ENCODE assay signal across 16 cellular contexts in genomic region chr7:27245124-27245797, GRCh38. TPM values are rescaled to one million over a fixed set of nuclear protein-coding genes. Genes with fewer than 3 reads are reported as not detected.
DNase-seq lines count a peak whose midpoint lies in the region; ATAC-seq, FAIRE-seq and TF ChIP-seq lines count a peak whose summit lies in the region.
"Had no signal": no experiment of that assay in that cellular context is flagged by ENCODE, and none has a peak within 500 bp of the region (broad histone marks: within the 10 kb centered on the region; RNA-seq: fewer than 3 reads in every experiment).

No MANE protein-coding gene starts in this region.

- H3K4me1 Mint-ChIP-seq in activated T-helper 1 cell treated with anti-CD3 and anti-CD28 coated beads, Interleukin-12 subunit alpha, Interleukin-12 subunit beta, Interleukin-2, Interleukin-4 antibody, amounts not matched to agents 30 ng/mL and 10 ng/mL and 1 ng/mL, durations not matched to agents 14 hours and 24 hours and 36 hours (ENCODE audit: low read depth) = no peaks in the 10 kb centered on the region

- H3K36me3 ChIP-seq in HepG2 (replicated peaks in 1 of 2; ENCODE audit: control insufficient read depth in 1 of 2, insufficient read depth in 2 of 2, low read length in 2 of 2) = no peaks in the 10 kb centered on the region
- H3K36me3 ChIP-seq: pancreas had no signal

- no peak overlapping the region for H3K9ac ChIP-seq in HepG2 (ENCODE audit: insufficient read depth, low read depth, low read length)

- H3K27me3 Mint-ChIP-seq in activated T-helper 1 cell treated with anti-CD3 and anti-CD28 coated beads, Interleukin-12 subunit alpha, Interleukin-12 subunit beta, Interleukin-2, Interleukin-4 antibody, amounts not matched to agents 30 ng/mL and 10 ng/mL and 1 ng/mL, durations not matched to agents 14 hours and 24 hours and 36 hours (ENCODE audit: insufficient read depth) = peaks cover 87% of the 10 kb centered on the region

- peak overlapping the region; percentile 87 for H3K27ac Mint-ChIP-seq in activated T-helper 1 cell treated with anti-CD3 and anti-CD28 coated beads, Interleukin-12 subunit alpha, Interleukin-12 subunit beta, Interleukin-2, Interleukin-4 antibody, amounts not matched to agents 30 ng/mL and 10 ng/mL and 1 ng/mL, durations not matched to agents 14 hours and 24 hours and 36 hours

- no peaks in the 10 kb centered on the region for H3K79me2 ChIP-seq in HepG2 (ENCODE audit: insufficient read depth, low read length)

- no peaks in the 10 kb centered on the region for H3K36me3 Mint-ChIP-seq in activated T-helper 1 cell treated with anti-CD3 and anti-CD28 coated beads, Interleukin-12 subunit alpha, Interleukin-12 subunit beta, Interleukin-2, Interleukin-4 antibody, amounts not matched to agents 30 ng/mL and 10 ng/mL and 1 ng/mL, durations not matched to agents 14 hours and 24 hours and 36 hours (ENCODE audit: low read depth)

- no peak overlapping the region for H3K4me2 ChIP-seq in HepG2 (ENCODE audit: low read depth, low read length)

- intact Hi-C loops in activated T-helper 1 cell treated with anti-CD3 and anti-CD28 coated beads, Interleukin-12 subunit alpha, Interleukin-12 subunit beta, Interleukin-2, Interleukin-4 antibody, amounts not matched to agents 30 ng/mL and 10 ng/mL and 1 ng/mL, durations not matched to agents 14 hours and 24 hours and 36 hours (cut with micrococcal nuclease) = no loop called here
- intact Hi-C loops in HepG2 (cut with micrococcal nuclease; ENCODE audit: unreplicated experiment) = no loop called here

- CTCF ChIA-PET in HepG2 (lab: Yijun Ruan, JAX; ENCODE audit: low intra/inter-chr PET ratio, low total read pairs) = no interaction called here

- ATAC-seq in HG02938 (IDR thresholded peaks at IDR 0.05; ENCODE audit: unreplicated experiment) (no peak), HG03280 (IDR thresholded peaks at IDR 0.05; ENCODE audit: unreplicated experiment) (no peak), HepG2 (no peak)

- 84% methylated on average over 25 of the region's 37 CpGs for WGBS in HepG2 (ENCODE audit: low lambda C conversion rate)

- no peak for FAIRE-seq in HepG2 (lab: Jason Lieb, UNC)
- FAIRE-seq: pancreas had no signal

- in situ Hi-C loops in GM13977 (cut with MboI; ENCODE audit: low pct_unique_long_range_greater_than_20kb, low sequenced_read_pairs, unreplicated experiment) (loop anchor here (10.0 kb wide), 1 partner anchor 90 kb away; the partner anchor contains the start of genes HOXA3 and HOXA7), HepG2 (cut with HindIII; ENCODE audit: extremely low pct_ligation_motif_present, low pct_unique_long_range_greater_than_20kb) (no loop called here)

- BruUV-seq in HepG2 (replicated peaks; lab: Mats Ljungman, UMichigan) = no TSS peak

- H3K9me3 ChIP-seq in iPS-18c (ENCODE audit: control insufficient read depth, insufficient read depth, low read length) (peaks cover 5% of the 10 kb centered on the region), HepG2 (ENCODE audit: low read length) (no peaks in the 10 kb centered on the region)
- H3K9me3 ChIP-seq: pancreas had no signal

- H3K4me3 Mint-ChIP-seq in activated T-helper 1 cell treated with anti-CD3 and anti-CD28 coated beads, Interleukin-12 subunit alpha, Interleukin-12 subunit beta, Interleukin-2, Interleukin-4 antibody, amounts not matched to agents 30 ng/mL and 10 ng/mL and 1 ng/mL, durations not matched to agents 14 hours and 24 hours and 36 hours = no peak overlapping the region
- H3K4me3 Mint-ChIP-seq: activated B cell treated with CpG ODN at 0.5 μM for 24 hours had no signal

- H3K4me3 ChIP-seq in iPS-18c (ENCODE audit: insufficient read depth, low read depth, low read length) (peak overlapping the region; percentile 43; the same call in 1 of the 2 replicates), HepG2 (replicated peaks in 1 of 3; ENCODE audit: insufficient read depth in 1 of 3, low read depth in 2 of 3, low read length in 3 of 3) (no peak overlapping the region)

- TF ChIP-seq POLR2A in HepG2 (IDR thresholded peaks at IDR 0.05; ENCODE audit: insufficient read depth in 1 of 2, low read depth in 2 of 2, low read length in 2 of 2) = no peak

- peak; percentile 28 for DNase-seq in GM13977 (ENCODE audit: low spot score)
- no peak for DNase-seq in activated T-helper 1 cell treated with anti-CD3 and anti-CD28 coated beads, Interleukin-12 subunit alpha, Interleukin-12 subunit beta, Interleukin-2, Interleukin-4 antibody, amounts not matched to agents 30 ng/mL and 10 ng/mL and 1 ng/mL, durations not matched to agents 14 hours and 24 hours and 36 hours (ENCODE audit: low spot score)
- DNase-seq in retina = peak; percentile 71
- DNase-seq in HepG2 (ENCODE audit: low spot score) = no peak
- DNase-seq in activated CD4-positive, CD25-positive, alpha-beta regulatory T cell (lab: John Stamatoyannopoulos, UW) = no peak
- DNase-seq: activated B cell treated with CpG ODN at 0.5 μM for 24 hours; effector CD8-positive, alpha-beta T cell; NCI-H2171 had no signal

- H3K27me3 ChIP-seq in HepG2 (ENCODE audit: control insufficient read depth in 1 of 2, insufficient read depth in 2 of 2, low read length in 2 of 2) = peaks cover 13 to 86% of the 10 kb centered on the region in 2 experiments; a peak in 4 of 5 replicates

- H3K9me3 Mint-ChIP-seq in activated T-helper 1 cell treated with anti-CD3 and anti-CD28 coated beads, Interleukin-12 subunit alpha, Interleukin-12 subunit beta, Interleukin-2, Interleukin-4 antibody, amounts not matched to agents 30 ng/mL and 10 ng/mL and 1 ng/mL, durations not matched to agents 14 hours and 24 hours and 36 hours = no peaks in the 10 kb centered on the region
- H3K9me3 Mint-ChIP-seq: activated B cell treated with CpG ODN at 0.5 μM for 24 hours had no signal

- no peaks in the 10 kb centered on the region for H3K4me1 ChIP-seq in HepG2 (ENCODE audit: insufficient read depth, low read length)

- TF ChIP-seq RAD21 in HepG2 (CRISPR knock-in tag; IDR thresholded peaks at IDR 0.05) = no peak

- no peak for TF ChIP-seq EP300 in HepG2 (IDR thresholded peaks at IDR 0.05; ENCODE audit: low read depth in 2 of 2, low read length in 2 of 2)
- TF ChIP-seq EP300 in HepG2 (CRISPR knock-in tag; IDR thresholded peaks at IDR 0.05; ENCODE audit: borderline replicate concordance) = no peak

- POLR2A ChIA-PET in HepG2 (lab: Yijun Ruan, JAX) = no interaction called here

- H2AFZ ChIP-seq in HepG2 (ENCODE audit: low read length) = no peak overlapping the region

- no peak overlapping the region for H3K27ac ChIP-seq in HepG2 (ENCODE audit: extremely low read length, insufficient read depth, low read length)
- H3K27ac ChIP-seq: C4-2B, pancreas had no signal

- TF ChIP-seq CTCF in GM13977 (IDR thresholded peaks at IDR 0.05; ENCODE audit: extremely low read depth, insufficient read depth, missing control alignments) (no peak), HepG2 (CRISPR knock-in tag; IDR thresholded peaks at IDR 0.05) (no peak)

- no peaks in the 10 kb centered on the region for H4K20me1 ChIP-seq in HepG2 (ENCODE audit: insufficient read depth, low read length)

RNA-seq across cellular contexts. Expression of gene EVX1, which starts 2.7 kb away (rescaled TPM):
- total RNA-seq in activated T-helper 1 cell treated with anti-CD3 and anti-CD28 coated beads, Interleukin-12 subunit alpha, Interleukin-12 subunit beta, Interleukin-2, Interleukin-4 antibody, amounts not matched to agents 30 ng/mL and 10 ng/mL and 1 ng/mL, durations not matched to agents 14 hours and 24 hours and 36 hours = not detected in 2 replicates
- total RNA-seq in HepG2 (2016; rRNA removed; fragmentation: Illumina TruSeq; extraction: Trizol) = not detected in 2 replicates
- not detected in 2 replicates for total RNA-seq in HepG2 (2016; cell fraction: cytosol; rRNA removed; fragmentation: Illumina TruSeq; extraction: Trizol; ENCODE audit: low read depth)
- total RNA-seq in HepG2 (2016; cell fraction: insoluble cytoplasmic fraction; rRNA removed; fragmentation: Illumina TruSeq; extraction: Trizol) = not detected in 2 replicates
- total RNA-seq in HepG2 (2016; cell fraction: membrane; rRNA removed; fragmentation: Illumina TruSeq; extraction: Trizol) = not detected in 2 replicates
- total RNA-seq in HepG2 (2016; cell fraction: nucleus; rRNA removed; fragmentation: Illumina TruSeq; extraction: Trizol) = not detected in 2 replicates
- polyA plus RNA-seq in HepG2 (2011; rRNA removed) = not detected in 2 replicates
- not detected in 2 replicates for polyA plus RNA-seq in HepG2 (2011; cell fraction: cytosol; rRNA removed)
- polyA plus RNA-seq in HepG2 (2011; cell fraction: nucleus; rRNA removed) = not detected in 2 replicates
- polyA plus RNA-seq in HepG2 (2012) = not detected in 2 replicates
- polyA plus RNA-seq in HepG2 (2016; cell fraction: cytosol; fragmentation: Illumina TruSeq; extraction: Trizol; ENCODE audit: low read depth) = not detected in 2 replicates
- not detected in 2 replicates for polyA plus RNA-seq in HepG2 (2016; cell fraction: insoluble cytoplasmic fraction; fragmentation: Illumina TruSeq; extraction: Trizol; ENCODE audit: low read depth)
- not detected in 2 replicates for polyA plus RNA-seq in HepG2 (2016; cell fraction: membrane; fragmentation: Illumina TruSeq; extraction: Trizol; ENCODE audit: low read depth)
- not detected in 2 replicates for polyA plus RNA-seq in HepG2 (2016; cell fraction: nucleus; fragmentation: Illumina TruSeq; extraction: Trizol; ENCODE audit: insufficient read depth, low read depth)
- not detected in 2 replicates for polyA minus RNA-seq in HepG2 (2011; rRNA and poly(A)+ RNA removed; ENCODE audit: low replicate concordance)
- not detected in 2 replicates for polyA minus RNA-seq in HepG2 (2011; cell fraction: cytosol; rRNA and poly(A)+ RNA removed)
- polyA minus RNA-seq in HepG2 (2011; cell fraction: nucleus; rRNA and poly(A)+ RNA removed) = not detected in 2 replicates
- total RNA-seq: activated B cell treated with CpG ODN at 0.5 μM for 24 hours, H4, left lobe of liver, M059J, pancreas had no signal

RNA-seq across cellular contexts. Expression of gene HOXA13, which starts 45.4 kb away (rescaled TPM):
- not detected in 2 replicates for total RNA-seq in activated T-helper 1 cell treated with anti-CD3 and anti-CD28 coated beads, Interleukin-12 subunit alpha, Interleukin-12 subunit beta, Interleukin-2, Interleukin-4 antibody, amounts not matched to agents 30 ng/mL and 10 ng/mL and 1 ng/mL, durations not matched to agents 14 hours and 24 hours and 36 hours
- total RNA-seq in HepG2 (2016; rRNA removed; fragmentation: Illumina TruSeq; extraction: Trizol) = 0.04 TPM in 2 replicates
- not detected in 2 replicates for total RNA-seq in HepG2 (2016; cell fraction: cytosol; rRNA removed; fragmentation: Illumina TruSeq; extraction: Trizol; ENCODE audit: low read depth)
- total RNA-seq in HepG2 (2016; cell fraction: insoluble cytoplasmic fraction; rRNA removed; fragmentation: Illumina TruSeq; extraction: Trizol) = 0.02 TPM in 1 of 2 replicates, not detected in the other
- 0.03 TPM in 1 of 2 replicates, not detected in the other for total RNA-seq in HepG2 (2016; cell fraction: membrane; rRNA removed; fragmentation: Illumina TruSeq; extraction: Trizol)
- total RNA-seq in HepG2 (2016; cell fraction: nucleus; rRNA removed; fragmentation: Illumina TruSeq; extraction: Trizol) = not detected in 2 replicates
- 0.01 TPM in 1 of 2 replicates, not detected in the other for polyA plus RNA-seq in HepG2 (2011; rRNA removed)
- not detected in 2 replicates for polyA plus RNA-seq in HepG2 (2011; cell fraction: cytosol; rRNA removed)
- polyA plus RNA-seq in HepG2 (2011; cell fraction: nucleus; rRNA removed) = not detected in 2 replicates
- not detected in 2 replicates for polyA plus RNA-seq in HepG2 (2012)
- polyA plus RNA-seq in HepG2 (2016; cell fraction: cytosol; fragmentation: Illumina TruSeq; extraction: Trizol; ENCODE audit: low read depth) = not detected in 2 replicates
- not detected in 2 replicates for polyA plus RNA-seq in HepG2 (2016; cell fraction: insoluble cytoplasmic fraction; fragmentation: Illumina TruSeq; extraction: Trizol; ENCODE audit: low read depth)
- polyA plus RNA-seq in HepG2 (2016; cell fraction: membrane; fragmentation: Illumina TruSeq; extraction: Trizol; ENCODE audit: low read depth) = not detected in 2 replicates
- polyA plus RNA-seq in HepG2 (2016; cell fraction: nucleus; fragmentation: Illumina TruSeq; extraction: Trizol; ENCODE audit: insufficient read depth, low read depth) = 0.11 TPM in 1 of 2 replicates, not detected in the other
- polyA minus RNA-seq in HepG2 (2011; rRNA and poly(A)+ RNA removed; ENCODE audit: low replicate concordance) = 0.26 TPM in 1 of 2 replicates, not detected in the other
- not detected in 2 replicates for polyA minus RNA-seq in HepG2 (2011; cell fraction: cytosol; rRNA and poly(A)+ RNA removed)
- 0.26 TPM in 1 of 2 replicates, not detected in the other for polyA minus RNA-seq in HepG2 (2011; cell fraction: nucleus; rRNA and poly(A)+ RNA removed)
- total RNA-seq: activated B cell treated with CpG ODN at 0.5 μM for 24 hours had no signal
- polyA plus RNA-seq: pancreas had no signal

Comparison
In these comparisons a context has a peak if more than half of its experiments do, and no peak if none do; other contexts are left out.
1. DNase-seq: peak in GM13977 (single experiment) and retina (single experiment); none in activated T-helper 1 cell treated with anti-CD3 and anti-CD28 coated beads, Interleukin-12 subunit alpha, Interleukin-12 subunit beta, Interleukin-2, Interleukin-4 antibody, amounts not matched to agents 30 ng/mL and 10 ng/mL and 1 ng/mL, durations not matched to agents 14 hours and 24 hours and 36 hours (single experiment), HepG2 (single experiment) and activated CD4-positive, CD25-positive, alpha-beta regulatory T cell (0 of 4).